ENCODE assay signal across 20 cellular contexts in the genomic region with DNA sequence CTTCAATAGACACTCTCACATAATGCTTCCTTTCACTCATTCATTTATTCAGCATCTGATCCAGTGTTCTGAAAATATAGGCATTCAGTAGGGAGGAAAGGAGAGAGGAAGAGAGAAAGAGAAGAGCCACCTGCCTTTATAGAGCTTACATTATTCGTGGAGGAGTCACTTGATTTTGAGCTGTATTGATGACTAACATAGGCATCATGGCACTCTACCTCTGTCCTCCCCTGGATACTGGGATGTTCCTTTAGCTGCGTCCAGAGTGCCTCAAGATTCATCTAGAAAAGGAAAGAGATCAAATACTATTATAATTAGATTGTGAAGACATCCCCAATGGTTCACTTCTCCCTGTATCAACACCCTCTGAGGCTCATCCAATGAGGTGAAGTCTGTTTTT.
A peak's percentile ranks its signal among the peaks of the same experiment; 100 is the strongest.
DNase-seq lines count a peak whose midpoint lies in the region; ATAC-seq, FAIRE-seq and TF ChIP-seq lines count a peak whose summit lies in the region.
"Had no signal": no experiment of that assay in that cellular context is flagged by ENCODE, and none has a peak within 500 bp of the region (broad histone marks: within the 10 kb centered on the region; RNA-seq: fewer than 3 reads in every experiment).

No MANE protein-coding gene starts in this region.

- H3K23ac ChIP-seq in IMR-90 (ENCODE audit: low read depth, low read length) = peak overlapping the region; percentile 34; the same call in 1 of the 2 replicates
- H3K23ac ChIP-seq in trophoblast cell (ENCODE audit: low read length) = no peak overlapping the region

- WGBS in GM23248 (ENCODE audit: low coverage in 1 of 2, low lambda C conversion rate in 2 of 2, missing lambda C conversion rate in 2 of 2), 2 experiments = 24 to 29% methylated on average over 2 of the region's 2 CpGs
- WGBS in IMR-90 (ENCODE audit: extremely low coverage in 2 of 2, insufficient read length in 1 of 2), 2 experiments = no CpG with 5 or more reads among the region's 2 CpGs
- WGBS in mammary epithelial cell (ENCODE audit: low coverage, missing lambda C conversion rate) = 38% methylated on average over 2 of the region's 2 CpGs
- no CpG with 5 or more reads among the region's 2 CpGs for WGBS in trophoblast cell (ENCODE audit: extremely low coverage, insufficient coverage, insufficient read length)

- H3K4me2 ChIP-seq in GM23248 (ENCODE audit: unreplicated experiment) (peak overlapping the region; percentile 29), IMR-90 (ENCODE audit: low read depth, low read length) (no peak overlapping the region), mammary epithelial cell (ENCODE audit: insufficient read depth, low read depth, low read length) (no peak overlapping the region), trophoblast cell (ENCODE audit: low read length) (no peak overlapping the region)
- H3K4me2 ChIP-seq: KMS-11 had no signal

- H4K91ac ChIP-seq in IMR-90 (ENCODE audit: insufficient read depth, low read depth, low read length) = peak overlapping the region; percentile 83
- H4K91ac ChIP-seq in trophoblast cell (ENCODE audit: low read depth, low read length) = no peak overlapping the region

- no peak for FAIRE-seq in GM19239 (lab: Jason Lieb, UNC)
- FAIRE-seq: HepG2 had no signal

- CTCF ChIA-PET in IMR-90 (lab: Yijun Ruan, JAX) (no interaction called here), mammary epithelial cell (lab: Charles Lee; ENCODE audit: low non-redundant PET) (interaction anchor here (0.6 kb wide), 1 partner anchor 156 kb away, joined by 9 read pairs; no protein-coding TSS in a partner anchor), Calu3 (lab: Charles Lee) (interaction anchor here (0.6 kb wide), 1 partner anchor 43 kb away, joined by 3 read pairs; no protein-coding TSS in a partner anchor)

- H4K20me1 ChIP-seq in GM23248 (ENCODE audit: insufficient read depth) (no peaks in the 10 kb centered on the region), IMR-90 (ENCODE audit: insufficient read depth, low read length) (no peaks in the 10 kb centered on the region), mammary epithelial cell (ENCODE audit: insufficient read depth, low read length) (no peaks in the 10 kb centered on the region)

- peak overlapping the region; percentile 88 for H2BK120ac ChIP-seq in IMR-90 (ENCODE audit: low read depth, low read length)
- no peak overlapping the region for H2BK120ac ChIP-seq in trophoblast cell (ENCODE audit: insufficient read depth, low read length, poor library complexity)

- no peaks in the 10 kb centered on the region for H3K9me3 Mint-ChIP-seq in Calu3 (ENCODE audit: low read depth, unreplicated experiment)

- no peak for TF ChIP-seq POLR2A in IMR-90 (IDR thresholded peaks at IDR 0.05; ENCODE audit: low read depth, low read length)

- no peaks in the 10 kb centered on the region for H3K36me3 Mint-ChIP-seq in Calu3 (ENCODE audit: insufficient read depth, unreplicated experiment)
- H3K36me3 Mint-ChIP-seq: CD14-positive monocyte had no signal

- no peaks in the 10 kb centered on the region for H3K36me3 ChIP-seq in GM23248 (ENCODE audit: low read depth)
- H3K36me3 ChIP-seq in IMR-90 (ENCODE audit: control insufficient read depth, insufficient read depth, low read length) = no peaks in the 10 kb centered on the region
- H3K36me3 ChIP-seq in mammary epithelial cell (ENCODE audit: insufficient read depth, low read length) = no peaks in the 10 kb centered on the region
- H3K36me3 ChIP-seq in trophoblast cell (ENCODE audit: control insufficient read depth in 1 of 2, insufficient read depth in 2 of 2, low read length in 2 of 2) = no peaks in the 10 kb centered on the region
- H3K36me3 ChIP-seq: MG63, SJCRH30 had no signal

- peaks cover 5% of the 10 kb centered on the region for H3K9me1 ChIP-seq in IMR-90 (ENCODE audit: insufficient read depth, low read length)

- no peak overlapping the region for H2AK9ac ChIP-seq in IMR-90 (replicated peaks; ENCODE audit: low read depth, low read length, poor library complexity)

- H3K9me2 ChIP-seq in GM23248 (ENCODE audit: insufficient read depth) = no peaks in the 10 kb centered on the region

- peak overlapping the region; percentile 81 for H2BK15ac ChIP-seq in IMR-90 (ENCODE audit: low read depth, low read length)

- H4K8ac ChIP-seq in IMR-90 (ENCODE audit: low read depth in 2 of 2, low read length in 2 of 2) (peak overlapping the region; percentile 11 to 74), trophoblast cell (ENCODE audit: low read depth, low read length) (no peak overlapping the region)

- H3K4me3 Mint-ChIP-seq in Calu3 (ENCODE audit: low read depth, unreplicated experiment) = no peak overlapping the region
- H3K4me3 Mint-ChIP-seq: CD14-positive monocyte had no signal

- H3K27me3 ChIP-seq in GM23248 (replicated peaks; ENCODE audit: insufficient read depth) = no peaks in the 10 kb centered on the region
- H3K27me3 ChIP-seq in IMR-90 (ENCODE audit: control insufficient read depth, insufficient read depth, low read length) = no peaks in the 10 kb centered on the region
- H3K27me3 ChIP-seq in mammary epithelial cell (ENCODE audit: insufficient read depth, low read length) = no peaks in the 10 kb centered on the region
- no peaks in the 10 kb centered on the region for H3K27me3 ChIP-seq in trophoblast cell (ENCODE audit: insufficient read depth, low read length)
- H3K27me3 ChIP-seq: MG63, SJCRH30 had no signal

- no peaks in the 10 kb centered on the region for H3K27me3 Mint-ChIP-seq in Calu3 (ENCODE audit: unreplicated experiment)

- dilution Hi-C loops in IMR-90 (cut with HindIII; ENCODE audit: low sequenced_read_pairs, unreplicated experiment) (no loop called here), mammary epithelial cell (cut with HindIII; ENCODE audit: low sequenced_read_pairs) (no loop called here)

- no peak for ATAC-seq in IMR-90 (ENCODE audit: low read depth)
- ATAC-seq: HCT116, HepG2 had no signal

- H3K79me1 ChIP-seq in IMR-90 (ENCODE audit: low read depth in 1 of 2, low read length in 2 of 2) (no peaks in the 10 kb centered on the region), trophoblast cell (ENCODE audit: low read length) (peaks cover 12% of the 10 kb centered on the region)

- TF ChIP-seq CTCF in IMR-90 (conservative IDR thresholded peaks at IDR 0.05; ENCODE audit: low read depth, low read length) (no peak), mammary epithelial cell (conservative IDR thresholded peaks at IDR 0.05 in 1 of 2, IDR thresholded peaks at IDR 0.05 in 1 of 2; ENCODE audit: extremely low read depth in 1 of 2, insufficient read depth in 1 of 2, low read depth in 1 of 2, low read length in 2 of 2) (no peak), Calu3 (IDR thresholded peaks at IDR 0.05; ENCODE audit: unreplicated experiment) (no peak)

- H3K56ac ChIP-seq in IMR-90 (ENCODE audit: extremely low read depth, insufficient read depth, low read length) = no peak overlapping the region; the same call in 1 of the 2 replicates

- in situ Hi-C loops in GM23248 (cut with MboI) = no loop called here
- in situ Hi-C loops in IMR-90 (cut with MboI; ENCODE audit: low sequenced_read_pairs) = no loop called here
- in situ Hi-C loops in mammary epithelial cell (cut with MboI; ENCODE audit: low sequenced_read_pairs in 2 of 2) = no loop called here

- no peak overlapping the region for H3K4me3 ChIP-seq in GM23248
- H3K4me3 ChIP-seq in IMR-90 (ENCODE audit: insufficient read depth, low read depth, low read length) = no peak overlapping the region
- no peak overlapping the region for H3K4me3 ChIP-seq in mammary epithelial cell (replicated peaks in 1 of 3; ENCODE audit: insufficient read depth in 1 of 3, low read depth in 2 of 3, low read length in 3 of 3)
- H3K4me3 ChIP-seq in trophoblast cell (ENCODE audit: low read depth, low read length) = no peak overlapping the region
- H3K4me3 ChIP-seq: MG63, SJCRH30 had no signal

- H3K9ac ChIP-seq in GM23248 (no peak overlapping the region), IMR-90 (ENCODE audit: low read depth, low read length) (no peak overlapping the region), mammary epithelial cell (ENCODE audit: insufficient read depth, low read length) (no peak overlapping the region), trophoblast cell (ENCODE audit: low read length) (no peak overlapping the region)
- H3K9ac ChIP-seq: KMS-11 had no signal

- no peaks in the 10 kb centered on the region for H3K79me2 ChIP-seq in GM23248 (ENCODE audit: insufficient read depth)
- H3K79me2 ChIP-seq in mammary epithelial cell (ENCODE audit: insufficient read depth, low read length) = no peaks in the 10 kb centered on the region
- H3K79me2 ChIP-seq in trophoblast cell (ENCODE audit: control insufficient read depth, insufficient read depth, low read length, poor library complexity) = no peaks in the 10 kb centered on the region

- H3K4me1 ChIP-seq in GM23248 (ENCODE audit: insufficient read depth) (peaks cover 48% of the 10 kb centered on the region), IMR-90 (ENCODE audit: control insufficient read depth, insufficient read depth, low read length) (peaks cover 12% of the 10 kb centered on the region), mammary epithelial cell (ENCODE audit: insufficient read depth, low read length) (peaks cover 35% of the 10 kb centered on the region), trophoblast cell (ENCODE audit: control insufficient read depth in 1 of 2, insufficient read depth in 2 of 2, low read length in 2 of 2) (peaks cover 3 to 17% of the 10 kb centered on the region in 2 experiments)

- H2BK12ac ChIP-seq in trophoblast cell (ENCODE audit: low read length) = peak overlapping the region; percentile 21

- H2BK20ac ChIP-seq in IMR-90 (ENCODE audit: low read depth, low read length) = peak overlapping the region; percentile 2

- peak; percentile 50 for DNase-seq in GM23248
- peak; percentile 35 for DNase-seq in IMR-90
- DNase-seq in mammary epithelial cell = peak; percentile 57
- DNase-seq in trophoblast cell = peak in 1 of 2 donors; percentile 12
- DNase-seq in GM19239 (ENCODE audit: insufficient read length, low spot score) = no peak
- no peak for DNase-seq in Calu3
- DNase-seq in NCI-H1417 treated with DMSO at 0.1 percent for 48 hours (lab: John Stamatoyannopoulos, UW) = no peak
- DNase-seq: ACHN, AML-193, MG63, NCI-H1092, NCI-H1694, NCI-H524 treated with DMSO at 0.1 percent for 48 hours, RPMI8226, SJCRH30, SW 1271 had no signal

- peak overlapping the region; percentile 40; the same call in 1 of the 2 replicates for H3K27ac ChIP-seq in GM23248
- H3K27ac ChIP-seq in IMR-90 (ENCODE audit: insufficient read depth, low read length) = no peak overlapping the region
- peak overlapping the region; percentile 16 for H3K27ac ChIP-seq in mammary epithelial cell (ENCODE audit: insufficient read depth, low read depth, low read length)
- peak overlapping the region; percentile 84 for H3K27ac ChIP-seq in trophoblast cell (ENCODE audit: low read depth, low read length)
- H3K27ac ChIP-seq: KMS-11, SJCRH30 had no signal

- H2BK5ac ChIP-seq in IMR-90 (ENCODE audit: low read depth, low read length, poor library complexity, severe bottlenecking) (peak overlapping the region; percentile 61), trophoblast cell (ENCODE audit: low read depth, low read length, poor library complexity) (no peak overlapping the region)

- intact Hi-C loops in IMR-90 (cut with micrococcal nuclease) = loop anchor here (10.0 kb wide), 1 partner anchor 271 kb away; no protein-coding TSS in a partner anchor
- intact Hi-C loops in mammary epithelial cell (cut with micrococcal nuclease) = no loop called here
- intact Hi-C loops in Calu3 (cut with micrococcal nuclease; ENCODE audit: unreplicated experiment) = no loop called here

- peak overlapping the region; percentile 55; the same call in 1 of the 2 replicates for H2AK5ac ChIP-seq in IMR-90 (ENCODE audit: low read depth, low read length)
- H2AK5ac ChIP-seq in trophoblast cell (ENCODE audit: low read length) = peak overlapping the region; percentile 13

- TF ChIP-seq RAD21 in IMR-90 (IDR thresholded peaks at IDR 0.05; ENCODE audit: low read length) = no peak

- H3K18ac ChIP-seq in IMR-90 (ENCODE audit: low read depth, low read length) (peak overlapping the region; percentile 44; the same call in 1 of the 2 replicates), trophoblast cell (ENCODE audit: low read length) (no peak overlapping the region)

- H3K14ac ChIP-seq in IMR-90 (replicated peaks; ENCODE audit: low read depth, low read length) (no peak overlapping the region; the same call in 1 of the 2 replicates), trophoblast cell (ENCODE audit: low read length) (no peak overlapping the region)

- H2AFZ ChIP-seq in GM23248 (no peak overlapping the region), IMR-90 (replicated peaks; ENCODE audit: low read length, poor library complexity) (no peak overlapping the region), mammary epithelial cell (ENCODE audit: low read depth, low read length) (no peak overlapping the region), trophoblast cell (ENCODE audit: insufficient read depth, low read length, poor library complexity) (no peak overlapping the region)

- peaks cover 17% of the 10 kb centered on the region for H3K4me1 Mint-ChIP-seq in Calu3 (ENCODE audit: low read depth, unreplicated experiment)
- H3K4me1 Mint-ChIP-seq: CD14-positive monocyte had no signal

- H3F3A ChIP-seq in GM23248 (ENCODE audit: insufficient read depth) = peaks cover 37% of the 10 kb centered on the region

- no peak overlapping the region for H4K12ac ChIP-seq in trophoblast cell (ENCODE audit: low read depth, low read length)

- H3K27ac Mint-ChIP-seq in Calu3 (ENCODE audit: unreplicated experiment) = no peak overlapping the region
- H3K27ac Mint-ChIP-seq: CD14-positive monocyte had no signal

- H3K9me3 ChIP-seq in GM23248 (ENCODE audit: low read depth) (no peaks in the 10 kb centered on the region), IMR-90 (ENCODE audit: control insufficient read depth, insufficient read depth, low read length) (no peaks in the 10 kb centered on the region), mammary epithelial cell (replicated peaks; ENCODE audit: insufficient read depth, low read length) (no peaks in the 10 kb centered on the region), trophoblast cell (ENCODE audit: insufficient read depth, low read depth, low read length) (no peaks in the 10 kb centered on the region)
- H3K9me3 ChIP-seq: MG63, SJCRH30 had no signal

- H3K4ac ChIP-seq in IMR-90 (ENCODE audit: low read depth, low read length) (peak overlapping the region; percentile 48; the same call in 1 of the 2 replicates), trophoblast cell (ENCODE audit: low read depth, low read length) (no peak overlapping the region)

- POLR2A ChIA-PET in IMR-90 (lab: Charles Lee; ENCODE audit: unreplicated experiment) = no interaction called here

- H4K5ac ChIP-seq in IMR-90 (ENCODE audit: low read depth, low read length) = no peak overlapping the region

- BruUV-seq in IMR-90 (replicated peaks; lab: Mats Ljungman, UMichigan) = no TSS peak
- BruUV-seq in mammary epithelial cell (replicated peaks; lab: Mats Ljungman, UMichigan) = no TSS peak
- no TSS peak for BruUV-seq in Calu3 (replicated peaks; lab: Mats Ljungman, UMichigan)

Comparison
In these comparisons a context has a peak if more than half of its experiments do, and no peak if none do; other contexts are left out.
1. DNase-seq: peak in GM23248 (single experiment), IMR-90 (single experiment) and mammary epithelial cell (single experiment); none in GM19239 (single experiment), Calu3 (single experiment) and NCI-H1417 treated with DMSO at 0.1 percent for 48 hours (single experiment).